In the genomic region with DNA sequence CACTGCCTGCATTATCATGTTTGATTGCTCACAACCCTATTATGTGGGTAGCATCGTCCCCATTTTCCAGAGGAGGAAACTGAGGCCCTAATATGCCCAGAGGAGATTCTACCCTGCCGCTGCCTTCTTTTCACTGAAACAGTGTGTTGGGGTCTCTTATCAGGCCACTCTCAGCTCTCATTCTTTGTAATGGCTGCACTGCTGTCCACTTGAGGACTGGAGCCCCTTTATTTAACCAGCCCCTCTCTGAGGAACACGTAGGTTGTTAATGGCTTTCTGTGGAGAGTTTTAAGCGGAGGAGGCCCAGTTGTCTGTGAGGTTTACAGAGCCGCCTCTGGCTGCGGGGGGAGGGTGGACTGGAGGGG, we compare ENCODE assay signal across 2 cellular contexts.
A peak's percentile ranks its signal among the peaks of the same experiment; 100 is the strongest.
TF ChIP-seq lines count a peak whose summit lies in the region.

No MANE protein-coding gene starts in this region.

TF ChIP-seq in H1, 55 proteins besides CTCF, POLR2A, EP300 and RAD21:
- no peak for TF ChIP-seq RBBP5 (IDR thresholded peaks at IDR 0.05; ENCODE audit: borderline replicate concordance, low read depth, low read length)
- no peak for TF ChIP-seq CTBP2 (IDR thresholded peaks at IDR 0.05; ENCODE audit: borderline replicate concordance, insufficient read depth, insufficient read length, low read length)
- TF ChIP-seq GTF2F1 (IDR thresholded peaks at IDR 0.05; ENCODE audit: borderline replicate concordance, low read depth, low read length), result no peak
- TF ChIP-seq KDM1A (IDR thresholded peaks at IDR 0.05; ENCODE audit: borderline replicate concordance, low read length), result peak; percentile 44; the same call in 1 of the 2 replicates
- no peak for TF ChIP-seq SIRT6 (IDR thresholded peaks at IDR 0.05; ENCODE audit: low read length)
- no peak for TF ChIP-seq TCF12 (IDR thresholded peaks at IDR 0.05; ENCODE audit: low read depth, low read length)

TF ChIP-seq in GM12891, 5 proteins besides CTCF, POLR2A, EP300 and RAD21:
- TF ChIP-seq POLR2AphosphoS5 (IDR thresholded peaks at IDR 0.05; ENCODE audit: low read depth, low read length) (no peak), PAX5 (IDR thresholded peaks at IDR 0.05; ENCODE audit: insufficient read depth, low read length, severe bottlenecking) (no peak), POU2F2 (IDR thresholded peaks at IDR 0.05; ENCODE audit: low read depth, low read length) (no peak), SPI1 (IDR thresholded peaks at IDR 0.05; ENCODE audit: low read depth, low read length) (no peak), TAF1 (IDR thresholded peaks at IDR 0.05; ENCODE audit: low read depth, low read length) (no peak)
